27 cellular contexts compared by ENCODE assay signal in the genomic region with DNA sequence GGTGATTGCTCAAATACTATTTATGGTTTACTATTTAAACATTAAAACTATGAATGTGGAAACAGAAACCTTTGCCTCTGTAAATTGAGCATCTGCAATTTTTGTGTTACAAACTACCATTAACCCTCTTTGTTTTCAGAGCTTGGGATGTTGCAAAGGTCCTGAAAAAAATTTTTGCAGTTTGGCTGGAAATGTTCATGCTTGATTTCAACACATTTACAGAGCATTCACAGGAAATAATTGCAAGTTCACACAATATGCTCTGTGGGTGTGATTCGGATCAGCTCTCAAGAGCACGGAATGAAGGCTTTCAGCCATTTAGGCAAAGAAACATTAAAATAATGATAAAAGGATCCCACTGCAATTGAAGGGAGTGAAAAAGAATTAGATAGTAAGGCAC.
"Had no signal": no experiment of that assay in that cellular context is flagged by ENCODE, and none has a peak within 500 bp of the region (broad histone marks: within the 10 kb centered on the region; RNA-seq: fewer than 3 reads in every experiment).

No MANE protein-coding gene starts in this region.

- H3K4me3 ChIP-seq: breast epithelium, colonic mucosa, gastroesophageal sphincter, hepatocyte, pancreas, prostate gland, skin epidermis, thoracic aorta had no signal

- H3K9me3 Mint-ChIP-seq: activated B cell treated with CpG ODN at 0.5 μM for 24 hours; central memory CD8-positive, alpha-beta T cell; stimulated activated effector memory CD8-positive, alpha-beta T cell treated with anti-CD3 and anti-CD28 coated beads, Interleukin-12 subunit alpha, Interleukin-12 subunit beta, amount 100 ng/mL, for 72 hours; stimulated activated naive CD8-positive, alpha-beta T cell treated with anti-CD3 and anti-CD28 coated beads, Interleukin-15, Interleukin-2, amounts not matched to agents 100 ng/mL and 50 ng/mL, for 24 hours had no signal

- H3K4me1 ChIP-seq: colonic mucosa, prostate gland had no signal

- H3K4me2 ChIP-seq: hepatocyte had no signal

- H3K4me3 Mint-ChIP-seq: activated B cell treated with CpG ODN at 0.5 μM for 24 hours; central memory CD8-positive, alpha-beta T cell; nephron progenitor cell; stimulated activated effector memory CD8-positive, alpha-beta T cell treated with anti-CD3 and anti-CD28 coated beads, Interleukin-12 subunit alpha, Interleukin-12 subunit beta, amount 100 ng/mL, for 72 hours; stimulated activated naive CD8-positive, alpha-beta T cell treated with anti-CD3 and anti-CD28 coated beads, Interleukin-15, Interleukin-2, amounts not matched to agents 100 ng/mL and 50 ng/mL, for 24 hours; T-helper 17 cell had no signal

- H3K9me3 ChIP-seq: breast epithelium, colonic mucosa, gastroesophageal sphincter, pancreas, prostate gland, thoracic aorta had no signal

- H3K36me3 ChIP-seq: breast epithelium, colonic mucosa, gastroesophageal sphincter, pancreas, prostate gland, thoracic aorta had no signal

- H3K36me3 Mint-ChIP-seq: stimulated activated effector memory CD8-positive, alpha-beta T cell treated with anti-CD3 and anti-CD28 coated beads, Interleukin-12 subunit alpha, Interleukin-12 subunit beta, amount 100 ng/mL, for 72 hours had no signal

- ATAC-seq: esophagus mucosa; gastroesophageal sphincter; left cardiac atrium; left ventricle myocardium superior; pancreas; stimulated activated effector memory CD8-positive, alpha-beta T cell treated with anti-CD3 and anti-CD28 coated beads, Interleukin-12 subunit alpha, Interleukin-12 subunit beta, amount 100 ng/mL, for 72 hours; T-helper 17 cell had no signal

- H3K79me2 ChIP-seq: hepatocyte had no signal

- H2AFZ ChIP-seq: hepatocyte had no signal

- H3K4me1 Mint-ChIP-seq: central memory CD8-positive, alpha-beta T cell; nephron progenitor cell; stimulated activated effector memory CD8-positive, alpha-beta T cell treated with anti-CD3 and anti-CD28 coated beads, Interleukin-12 subunit alpha, Interleukin-12 subunit beta, amount 100 ng/mL, for 72 hours had no signal

- H3K27ac ChIP-seq: colonic mucosa, hepatocyte, pancreas, prostate gland, thoracic aorta had no signal

- H3K27me3 ChIP-seq: breast epithelium, colonic mucosa, gastroesophageal sphincter, hepatocyte, pancreas had no signal

- H3K27ac Mint-ChIP-seq: activated B cell treated with CpG ODN at 0.5 μM for 24 hours; nephron progenitor cell; stimulated activated effector memory CD8-positive, alpha-beta T cell treated with anti-CD3 and anti-CD28 coated beads, Interleukin-12 subunit alpha, Interleukin-12 subunit beta, amount 100 ng/mL, for 72 hours; stimulated activated naive CD8-positive, alpha-beta T cell treated with anti-CD3 and anti-CD28 coated beads, Interleukin-15, Interleukin-2, amounts not matched to agents 100 ng/mL and 50 ng/mL, for 24 hours; T-helper 17 cell had no signal

- DNase-seq: activated B cell treated with CpG ODN at 0.5 μM for 24 hours; activated CD4-positive, alpha-beta T cell treated with anti-CD3 and anti-CD28 coated beads, Interleukin-2, amount 50 U/mL, for 4 hours; activated CD8-positive, alpha-beta memory T cell treated with anti-CD3 and anti-CD28 coated beads for 24 hours; activated gamma-delta T cell; activated naive CD4-positive, alpha-beta T cell treated with anti-CD3 and anti-CD28 coated beads, Interleukin-2, amount 50 U/mL, for 16 hours; activated T-cell treated with anti-CD3 and anti-CD28 coated beads, Interleukin-2, amount 50 U/mL, for 1 hour; amygdala; colonic mucosa; left cardiac atrium; left ventricle myocardium superior; nephron progenitor cell; pancreas; retina; stimulated activated CD4-positive, alpha-beta T cell treated with anti-CD3 and anti-CD28 coated beads, Interleukin-4, amount 100 ng/mL, for 24 hours; T-helper 17 cell; T1000; trophoblast cell had no signal
